29 cellular contexts compared by ENCODE assay signal in the genomic region with DNA sequence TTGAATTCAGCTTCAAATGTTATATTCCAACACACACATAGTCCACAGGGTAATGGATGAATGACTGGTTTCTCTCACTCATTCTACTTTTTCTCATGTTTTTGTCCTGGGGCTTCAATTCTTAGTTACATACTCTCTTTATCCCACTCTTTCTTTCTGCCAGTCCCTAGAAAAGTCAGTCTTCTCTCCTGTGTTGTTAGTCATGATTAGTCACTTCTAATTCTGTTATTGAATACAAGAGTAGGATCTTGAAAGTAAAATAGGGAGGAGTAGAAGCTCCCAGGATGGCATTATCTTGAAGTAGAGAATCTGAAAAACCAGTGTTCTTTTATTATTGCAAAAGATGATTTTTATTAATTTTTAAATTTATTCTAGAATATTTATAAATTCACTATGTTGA. TPM values are rescaled to one million over a fixed set of nuclear protein-coding genes. Genes with fewer than 3 reads are reported as not detected.
"Had no signal": no experiment of that assay in that cellular context is flagged by ENCODE, and none has a peak within 500 bp of the region (broad histone marks: within the 10 kb centered on the region; RNA-seq: fewer than 3 reads in every experiment).

No MANE protein-coding gene starts in this region.

- H3K9me3 ChIP-seq: adrenal gland, ascending aorta, left ventricle myocardium inferior, transverse colon, uterus had no signal

- H3K4me3 ChIP-seq: adrenal gland, ascending aorta, hepatocyte, left ventricle myocardium inferior, transverse colon, uterus had no signal

- ATAC-seq: activated T-cell treated with anti-CD3 and anti-CD28 coated beads, Interleukin-2, amount 50 U/mL, for 4 hours; natural killer cell; stimulated activated naive B cell treated with anti-CD40 and anti-IgM and Interleukin-4, amounts not matched to agents 10 μg/mL and 1 μg/mL and 100 μg/mL, for 72 hours had no signal

- H3K4me1 ChIP-seq: adrenal gland, ascending aorta, left ventricle myocardium inferior, transverse colon, uterus had no signal

- H2AFZ ChIP-seq: hepatocyte had no signal

- H3K79me2 ChIP-seq: hepatocyte had no signal

- H3K27ac ChIP-seq: adrenal gland, ascending aorta, hepatocyte, left ventricle myocardium inferior, transverse colon, uterus had no signal

- H3K27me3 ChIP-seq: adrenal gland, ascending aorta, hepatocyte, transverse colon, uterus had no signal

- H3K4me2 ChIP-seq: hepatocyte had no signal

- H3K36me3 ChIP-seq: adrenal gland, ascending aorta, left ventricle myocardium inferior, transverse colon, uterus had no signal

- FAIRE-seq: colon, TTC549 had no signal

- DNase-seq: activated CD4-positive, alpha-beta T cell treated with anti-CD3 and anti-CD28 coated beads, Interleukin-2, amount 50 U/mL, for 4 hours; activated CD8-positive, alpha-beta memory T cell treated with anti-CD3 and anti-CD28 coated beads for 24 hours; activated CD8-positive, alpha-beta memory T cell treated with anti-CD3 and anti-CD28 coated beads, Interleukin-2, amount 50 U/mL, for 4 hours; activated naive CD4-positive, alpha-beta T cell; activated T-cell treated with anti-CD3 and anti-CD28 coated beads, Interleukin-2, amount 50 U/mL, for 4 hours; adrenal gland; effector memory CD4-positive, alpha-beta T cell; foreskin fibroblast; glutamatergic neuron; immature natural killer cell; left ventricle myocardium inferior; midbrain; natural killer cell; stimulated activated CD4-positive, alpha-beta T cell treated with anti-CD3 and anti-CD28 coated beads, Interleukin-2, amount 100 ng/mL, for 48 hours; stimulated activated CD8-positive, alpha-beta memory T cell treated with anti-CD3 and anti-CD28 coated beads, Interleukin-4, amount 100 ng/mL, for 48 hours; stimulated activated naive B cell treated with anti-CD40 and anti-IgM and Interleukin-4, amounts not matched to agents 10 μg/mL and 1 μg/mL and 100 μg/mL, for 72 hours; transverse colon; uterus had no signal

RNA-seq across cellular contexts. Expression of gene CALCR, which starts 45.5 kb away (rescaled TPM):
- total RNA-seq: activated T-cell treated with anti-CD3 and anti-CD28 coated beads, Interleukin-2, amount 50 U/mL, for 4 hours; activated T-helper 2 cell treated with anti-CD3 and anti-CD28 coated beads, Interferon-gamma antibody, Interleukin-2, Interleukin-4, amounts not matched to agents 10 μg/mL and 5 μg/mL and 100 μg/mL, durations not matched to agents 14 hours and 24 hours and 36 hours; ascending aorta; dermis microvascular lymphatic vessel endothelial cell; kidney epithelial cell; lung microvascular endothelial cell; natural killer cell; osteocyte; progenitor cell of endocrine pancreas; temporal lobe; transverse colon had no signal
- polyA plus RNA-seq: hepatocyte, immature natural killer cell had no signal
